17 cellular contexts compared by ENCODE assay signal in genomic region chr15:98786706-98787105, GRCh38.
A peak's percentile ranks its signal among the peaks of the same experiment; 100 is the strongest.
DNase-seq lines count a peak whose midpoint lies in the region; ATAC-seq and TF ChIP-seq lines count a peak whose summit lies in the region.
"Had no signal": no experiment of that assay in that cellular context is flagged by ENCODE, and none has a peak within 500 bp of the region (broad histone marks: within the 10 kb centered on the region; RNA-seq: fewer than 3 reads in every experiment).

No MANE protein-coding gene starts in this region.

- TF ChIP-seq CTCF in WTC11 (IDR thresholded peaks at IDR 0.05): no peak

- H3K4me3 ChIP-seq in mucosa of rectum (ENCODE audit: low read length in 2 of 2): no peak overlapping the region

- CTCF ChIA-PET in WTC11 (lab: Charles Lee) (interaction anchor here (1.4 kb wide), 1 partner anchor 115 kb away, joined by 3 read pairs; no protein-coding TSS in a partner anchor), HEK293T (lab: Yijun Ruan, JAX) (interaction anchor here (0.8 kb wide), 1 partner anchor 64 kb away, joined by 5 read pairs; no protein-coding TSS in a partner anchor)

- peak overlapping the region; percentile 53 to 64 for H3K27ac ChIP-seq in mucosa of rectum (ENCODE audit: low read depth in 2 of 2, low read length in 2 of 2)
- H3K27ac ChIP-seq: foreskin keratinocyte had no signal

- no peaks in the 10 kb centered on the region for H3K27me3 Mint-ChIP-seq in WTC11 (ENCODE audit: low read depth)

- DNase-seq in WTC11 (ENCODE audit: low spot score) (no peak), NCI-H2196 treated with DMSO at 0.1 percent for 48 hours (lab: John Stamatoyannopoulos, UW; ENCODE audit: unreplicated experiment) (no peak), HEK293T (ENCODE audit: extremely low spot score) (no peak)
- no peak for DNase-seq in activated effector memory CD4-positive, alpha-beta T cell treated with Interleukin-2 at 50 U/mL for 16 hours
- no peak for DNase-seq in stimulated activated CD4-positive, alpha-beta T cell treated with anti-CD3 and anti-CD28 coated beads, Interleukin-12 subunit alpha, Interleukin-12 subunit beta, amount 100 ng/mL, for 4 hours
- DNase-seq: activated CD4-positive, alpha-beta T cell treated with anti-CD3 and anti-CD28 coated beads for 4 hours; CD4-positive, CD25-positive, alpha-beta regulatory T cell; effector CD8-positive, alpha-beta T cell; foreskin keratinocyte; islet precursor cell; NCI-H226; OCI-M1 had no signal

- peak; percentile 14 for ATAC-seq in GM18498 (IDR thresholded peaks at IDR 0.05; ENCODE audit: unreplicated experiment)
- peak; percentile 19 for ATAC-seq in HG02678 (IDR thresholded peaks at IDR 0.05; ENCODE audit: unreplicated experiment)
- no peak for ATAC-seq in WTC11
- ATAC-seq: foreskin keratinocyte had no signal

- no peaks in the 10 kb centered on the region for H3K27me3 ChIP-seq in mucosa of rectum (ENCODE audit: control insufficient read depth in 2 of 2, insufficient read depth in 2 of 2, low read length in 2 of 2)
- H3K27me3 ChIP-seq: foreskin keratinocyte had no signal

- peaks cover 88% of the 10 kb centered on the region for H3K4me1 Mint-ChIP-seq in WTC11

- peak overlapping the region; percentile 84 for H3K27ac Mint-ChIP-seq in WTC11
- H3K27ac Mint-ChIP-seq: activated T-cell treated with anti-CD3 and anti-CD28 coated beads, Interleukin-2, amount 50 U/mL, for 72 hours; stimulated activated naive CD8-positive, alpha-beta T cell treated with anti-CD3 and anti-CD28 coated beads, Interleukin-15, Interleukin-2, amounts not matched to agents 100 ng/mL and 50 ng/mL, for 24 hours had no signal

- no peaks in the 10 kb centered on the region for H3K36me3 Mint-ChIP-seq in WTC11
- H3K36me3 Mint-ChIP-seq: CD4-positive, CD25-positive, alpha-beta regulatory T cell had no signal

- peaks cover 15 to 45% of the 10 kb centered on the region in 2 donors for H3K4me1 ChIP-seq in mucosa of rectum (ENCODE audit: control insufficient read depth in 2 of 2, insufficient read depth in 2 of 2, low read length in 2 of 2)

- H3K9ac ChIP-seq in mucosa of rectum (ENCODE audit: low read depth in 1 of 2, low read length in 2 of 2): peak overlapping the region in 1 of 2 donors; percentile 28

- no peak overlapping the region for H3K4me3 Mint-ChIP-seq in WTC11
- H3K4me3 Mint-ChIP-seq: CD4-positive, CD25-positive, alpha-beta regulatory T cell; stimulated activated naive CD8-positive, alpha-beta T cell treated with anti-CD3 and anti-CD28 coated beads, Interleukin-15, Interleukin-2, amounts not matched to agents 100 ng/mL and 50 ng/mL, for 24 hours had no signal

- H3K9me3 ChIP-seq in mucosa of rectum (ENCODE audit: control insufficient read depth in 2 of 2, low read length in 2 of 2): no peaks in the 10 kb centered on the region

- no peaks in the 10 kb centered on the region; the same call in 1 of the 2 replicates for H3K9me3 Mint-ChIP-seq in WTC11
- H3K9me3 Mint-ChIP-seq: activated T-cell treated with anti-CD3 and anti-CD28 coated beads, Interleukin-2, amount 50 U/mL, for 72 hours; CD4-positive, CD25-positive, alpha-beta regulatory T cell; stimulated activated naive CD8-positive, alpha-beta T cell treated with anti-CD3 and anti-CD28 coated beads, Interleukin-15, Interleukin-2, amounts not matched to agents 100 ng/mL and 50 ng/mL, for 24 hours had no signal

- POLR2A ChIA-PET in WTC11 (lab: Charles Lee) (no interaction called here), HEK293T (lab: Yijun Ruan, JAX) (no interaction called here)

- H3K36me3 ChIP-seq in mucosa of rectum (ENCODE audit: control insufficient read depth in 2 of 2, insufficient read depth in 2 of 2, low read length in 2 of 2): no peaks in the 10 kb centered on the region

TF ChIP-seq in WTC11, 78 proteins besides CTCF, POLR2A, EP300 and RAD21:
- TF ChIP-seq EMX1 (CRISPR knock-in tag; IDR thresholded peaks at IDR 0.05) (no peak), E2F5 (CRISPR knock-in tag; IDR thresholded peaks at IDR 0.05) (no peak), ZNF671 (CRISPR knock-in tag; IDR thresholded peaks at IDR 0.05) (no peak)
- TF ChIP-seq, protein P1, sequence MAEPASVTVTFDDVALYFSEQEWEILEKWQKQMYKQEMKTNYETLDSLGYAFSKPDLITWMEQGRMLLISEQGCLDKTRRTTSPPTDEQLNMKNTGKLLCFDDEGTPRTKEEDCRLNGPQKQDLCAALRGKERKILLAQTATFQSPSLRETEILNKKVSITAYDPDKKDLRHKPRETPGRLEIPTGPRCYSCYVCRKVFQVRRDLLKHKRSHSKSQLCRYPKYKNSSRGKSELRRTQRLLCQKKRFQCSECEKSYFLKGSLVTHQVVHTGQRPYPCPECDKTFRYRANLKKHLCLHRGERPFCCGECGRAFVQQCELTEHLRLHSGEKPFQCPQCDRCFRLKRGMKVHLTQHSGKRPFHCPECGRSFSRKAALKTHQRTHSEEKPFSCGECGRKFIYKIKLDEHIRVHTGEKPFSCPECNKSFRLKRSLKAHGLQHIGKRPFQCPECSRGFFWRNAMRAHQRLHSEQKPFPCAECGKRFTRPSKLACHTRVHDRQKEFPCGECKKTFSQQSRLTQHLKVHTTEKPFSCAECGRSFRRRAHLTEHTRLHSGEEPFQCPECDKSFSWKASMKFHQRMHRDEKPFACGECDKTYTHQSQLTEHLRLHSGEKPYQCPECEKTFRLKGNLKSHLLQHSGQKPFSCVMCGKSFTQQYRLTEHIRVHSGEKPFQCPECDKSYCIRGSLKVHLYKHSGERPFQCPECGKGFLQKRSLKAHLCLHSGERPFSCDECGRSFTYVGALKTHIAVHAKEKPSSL (CRISPR knock-in tag; conservative IDR thresholded peaks at IDR 0.05): no peak

TF ChIP-seq in HEK293T, 16 proteins besides CTCF, POLR2A, EP300 and RAD21:
- TF ChIP-seq FOXA1 (IDR thresholded peaks at IDR 0.05): no peak
- no peak for TF ChIP-seq FOXM1 (IDR thresholded peaks at IDR 0.05; ENCODE audit: borderline replicate concordance)
- TF ChIP-seq ELF4 (IDR thresholded peaks at IDR 0.05): no peak
- TF ChIP-seq TARDBP (IDR thresholded peaks at IDR 0.05): no peak
- no peak for TF ChIP-seq ARNT (IDR thresholded peaks at IDR 0.05)
- TF ChIP-seq HDGF (IDR thresholded peaks at IDR 0.05; ENCODE audit: borderline replicate concordance): no peak
- no peak for TF ChIP-seq ZNF384 (IDR thresholded peaks at IDR 0.05)
- TF ChIP-seq L3MBTL2 (conservative IDR thresholded peaks at IDR 0.05): no peak
- no peak for TF ChIP-seq NFRKB (IDR thresholded peaks at IDR 0.05)
- no peak for TF ChIP-seq SUZ12 (IDR thresholded peaks at IDR 0.05)
- TF ChIP-seq PKNOX1 (IDR thresholded peaks at IDR 0.05): no peak
- TF ChIP-seq CTBP1 (IDR thresholded peaks at IDR 0.05; ENCODE audit: borderline replicate concordance): no peak
- no peak for TF ChIP-seq BHLHE40 (IDR thresholded peaks at IDR 0.05; ENCODE audit: borderline replicate concordance)
- no peak for TF ChIP-seq SP1 (IDR thresholded peaks at IDR 0.05)
TF ChIP-seq in HEK293T: peak in this region for 0.
